Comparison of ENCODE assay signal across 1 cellular context in the genomic region with DNA sequence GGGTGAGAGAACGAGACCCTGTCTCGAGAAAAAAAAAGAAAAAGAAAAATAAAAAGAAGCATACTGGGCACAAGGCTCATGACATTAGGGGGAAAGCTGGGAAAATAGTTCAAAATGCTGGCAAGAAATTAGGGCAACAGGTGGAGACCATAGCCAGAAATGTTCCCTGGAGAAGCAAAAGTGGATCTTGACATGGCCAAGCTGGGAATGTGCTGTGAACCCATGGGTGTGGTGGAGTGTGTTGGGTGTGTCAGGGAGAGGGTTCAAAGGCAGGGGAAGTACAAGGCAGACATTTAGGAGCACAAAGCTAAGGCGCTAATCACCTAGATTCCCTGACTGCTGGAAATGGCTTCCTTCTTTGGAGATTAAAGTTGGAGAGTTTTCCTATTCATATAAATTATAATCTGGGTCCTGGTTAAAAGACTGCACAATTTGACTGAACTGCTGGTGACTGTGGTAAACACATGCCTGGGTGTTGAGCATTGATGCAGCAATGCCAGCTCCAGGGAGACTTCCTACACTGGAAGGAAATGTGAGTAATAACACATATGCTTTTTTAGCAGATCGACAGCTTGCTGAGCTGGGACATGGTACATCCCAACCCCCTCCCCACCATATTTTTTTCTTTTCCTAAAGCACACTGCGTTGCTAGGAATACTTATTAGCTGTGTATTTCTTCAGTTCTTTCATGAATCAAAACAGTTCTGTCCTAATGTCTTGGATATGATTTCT.
TF ChIP-seq lines count a peak whose summit lies in the region.

No MANE protein-coding gene starts in this region.

TF ChIP-seq in IMR-90, 13 proteins besides CTCF, POLR2A, EP300 and RAD21:
- TF ChIP-seq, protein P1, sequence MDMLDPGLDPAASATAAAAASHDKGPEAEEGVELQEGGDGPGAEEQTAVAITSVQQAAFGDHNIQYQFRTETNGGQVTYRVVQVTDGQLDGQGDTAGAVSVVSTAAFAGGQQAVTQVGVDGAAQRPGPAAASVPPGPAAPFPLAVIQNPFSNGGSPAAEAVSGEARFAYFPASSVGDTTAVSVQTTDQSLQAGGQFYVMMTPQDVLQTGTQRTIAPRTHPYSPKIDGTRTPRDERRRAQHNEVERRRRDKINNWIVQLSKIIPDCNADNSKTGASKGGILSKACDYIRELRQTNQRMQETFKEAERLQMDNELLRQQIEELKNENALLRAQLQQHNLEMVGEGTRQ (IDR thresholded peaks at IDR 0.05; ENCODE audit: low read depth, low read length): no peak
- TF ChIP-seq SMC3 (IDR thresholded peaks at IDR 0.05; ENCODE audit: low read depth, low read length) (no peak), FOS (IDR thresholded peaks at IDR 0.05; ENCODE audit: low read depth, low read length) (no peak), CEBPB (IDR thresholded peaks at IDR 0.05; ENCODE audit: low read depth, low read length) (no peak), RFX5 (IDR thresholded peaks at IDR 0.05; ENCODE audit: low read depth, low read length) (no peak), CHD1 (IDR thresholded peaks at IDR 0.05; ENCODE audit: low read depth, low read length) (no peak), BHLHE40 (IDR thresholded peaks at IDR 0.05; ENCODE audit: low read depth, low read length) (no peak), MXI1 (IDR thresholded peaks at IDR 0.05; ENCODE audit: borderline replicate concordance, low read depth, low read length) (no peak), RCOR1 (IDR thresholded peaks at IDR 0.05; ENCODE audit: insufficient replicate concordance, low read length) (no peak), NFE2L2 (IDR thresholded peaks at IDR 0.05; ENCODE audit: low read depth, low read length) (no peak), MAZ (IDR thresholded peaks at IDR 0.05; ENCODE audit: borderline replicate concordance, low read depth, low read length) (no peak)
